8 cellular contexts compared by ENCODE assay signal in genomic region chr19:49442793-49443365, GRCh38. TPM values are rescaled to one million over a fixed set of nuclear protein-coding genes. Genes with fewer than 3 reads are reported as not detected.
DNase-seq lines count a peak whose midpoint lies in the region; ATAC-seq, FAIRE-seq and TF ChIP-seq lines count a peak whose summit lies in the region.

No MANE protein-coding gene starts in this region.

- H3K27ac ChIP-seq in astrocyte (ENCODE audit: low read depth, low read length) = peak overlapping the region; percentile 13

- DNase-seq in CMK (ENCODE audit: low read depth) = peak; percentile 65
- peak; percentile 92 for DNase-seq in SK-MEL-5 (ENCODE audit: low read depth, low spot score)
- peak; percentile 61 for DNase-seq in astrocyte (ENCODE audit: low read depth)
- peak; percentile 94 for DNase-seq in hepatic stellate cell (ENCODE audit: low spot score)
- DNase-seq in renal cortical epithelial cell (ENCODE audit: low read depth) = peak; percentile 75
- no peak for DNase-seq in SKM-1 (lab: John Stamatoyannopoulos, UW; ENCODE audit: unreplicated experiment)

- H3K9ac ChIP-seq in astrocyte (ENCODE audit: low read length) = peak overlapping the region; percentile 79

- no peaks in the 10 kb centered on the region for H3K4me1 Mint-ChIP-seq in astrocyte (ENCODE audit: low read depth, unreplicated experiment)

- peak overlapping the region; percentile 94 for H3K4me2 ChIP-seq in astrocyte (ENCODE audit: low read length)

- TF ChIP-seq RAD21 in Ishikawa (IDR thresholded peaks at IDR 0.05; ENCODE audit: low read depth) = no peak

- peaks cover 3% of the 10 kb centered on the region for H3K4me1 ChIP-seq in astrocyte (ENCODE audit: insufficient read depth, low read length)

- H3K27me3 ChIP-seq in astrocyte (ENCODE audit: insufficient read depth, low read length) = peaks cover 42% of the 10 kb centered on the region

- H3K4me3 ChIP-seq in astrocyte (ENCODE audit: insufficient read depth, low read depth, low read length) = peak overlapping the region; percentile 56

- H3K36me3 ChIP-seq in astrocyte (ENCODE audit: insufficient read depth, low read length) = no peaks in the 10 kb centered on the region

- H3K27me3 Mint-ChIP-seq in astrocyte (ENCODE audit: low read depth, unreplicated experiment) = peaks cover 44% of the 10 kb centered on the region

- TF ChIP-seq CTCF in astrocyte (IDR thresholded peaks at IDR 0.05; ENCODE audit: insufficient read depth, low read depth, low read length) = no peak

- FAIRE-seq in astrocyte (lab: Jason Lieb, UNC) = no peak

- no peaks in the 10 kb centered on the region for H4K20me1 ChIP-seq in astrocyte (ENCODE audit: insufficient read depth, low read length)

- in situ Hi-C loops in SK-MEL-5 (cut with HindIII; ENCODE audit: low pct_unique_long_range_greater_than_20kb, low sequenced_read_pairs) = no loop called here

- peak; percentile 15 for ATAC-seq in GM19467 (IDR thresholded peaks at IDR 0.05; ENCODE audit: unreplicated experiment)

- TF ChIP-seq EP300 in Ishikawa (IDR thresholded peaks at IDR 0.05; ENCODE audit: borderline replicate concordance) = no peak

- no peaks in the 10 kb centered on the region for H3K9me3 ChIP-seq in astrocyte (ENCODE audit: insufficient read depth, low read depth, low read length)

- H3K9me3 Mint-ChIP-seq in astrocyte (ENCODE audit: unreplicated experiment) = peaks cover 4% of the 10 kb centered on the region

- no peaks in the 10 kb centered on the region for H3K79me2 ChIP-seq in astrocyte (ENCODE audit: insufficient read depth, low read length)

- no peak overlapping the region for H3K27ac Mint-ChIP-seq in astrocyte (ENCODE audit: unreplicated experiment)

- peaks cover 5% of the 10 kb centered on the region for H3K36me3 Mint-ChIP-seq in astrocyte (ENCODE audit: low read depth, unreplicated experiment)

- H2AFZ ChIP-seq in astrocyte (ENCODE audit: low read depth, low read length) = peak overlapping the region; percentile 94

- peak overlapping the region; percentile 80 for H3K4me3 Mint-ChIP-seq in astrocyte (ENCODE audit: unreplicated experiment)

TF ChIP-seq in Ishikawa, 13 proteins besides CTCF, POLR2A, EP300 and RAD21:
- TF ChIP-seq FOXM1 (IDR thresholded peaks at IDR 0.05; ENCODE audit: borderline replicate concordance, low read depth) (no peak), ZBTB7A (IDR thresholded peaks at IDR 0.05; ENCODE audit: low read depth) (no peak; the same call in 1 of the 2 replicates), EGR1 (IDR thresholded peaks at IDR 0.05) (peak; percentile 63; the same call in 1 of the 2 replicates), TEAD4 (IDR thresholded peaks at IDR 0.05) (peak; percentile 73), CREB1 (IDR thresholded peaks at IDR 0.05; ENCODE audit: low read depth) (no peak), TAF1 (IDR thresholded peaks at IDR 0.05; ENCODE audit: low read depth) (no peak), CEBPB (IDR thresholded peaks at IDR 0.05) (no peak), YY1 (IDR thresholded peaks at IDR 0.05; ENCODE audit: low read depth) (no peak)
- TF ChIP-seq, protein P1, sequence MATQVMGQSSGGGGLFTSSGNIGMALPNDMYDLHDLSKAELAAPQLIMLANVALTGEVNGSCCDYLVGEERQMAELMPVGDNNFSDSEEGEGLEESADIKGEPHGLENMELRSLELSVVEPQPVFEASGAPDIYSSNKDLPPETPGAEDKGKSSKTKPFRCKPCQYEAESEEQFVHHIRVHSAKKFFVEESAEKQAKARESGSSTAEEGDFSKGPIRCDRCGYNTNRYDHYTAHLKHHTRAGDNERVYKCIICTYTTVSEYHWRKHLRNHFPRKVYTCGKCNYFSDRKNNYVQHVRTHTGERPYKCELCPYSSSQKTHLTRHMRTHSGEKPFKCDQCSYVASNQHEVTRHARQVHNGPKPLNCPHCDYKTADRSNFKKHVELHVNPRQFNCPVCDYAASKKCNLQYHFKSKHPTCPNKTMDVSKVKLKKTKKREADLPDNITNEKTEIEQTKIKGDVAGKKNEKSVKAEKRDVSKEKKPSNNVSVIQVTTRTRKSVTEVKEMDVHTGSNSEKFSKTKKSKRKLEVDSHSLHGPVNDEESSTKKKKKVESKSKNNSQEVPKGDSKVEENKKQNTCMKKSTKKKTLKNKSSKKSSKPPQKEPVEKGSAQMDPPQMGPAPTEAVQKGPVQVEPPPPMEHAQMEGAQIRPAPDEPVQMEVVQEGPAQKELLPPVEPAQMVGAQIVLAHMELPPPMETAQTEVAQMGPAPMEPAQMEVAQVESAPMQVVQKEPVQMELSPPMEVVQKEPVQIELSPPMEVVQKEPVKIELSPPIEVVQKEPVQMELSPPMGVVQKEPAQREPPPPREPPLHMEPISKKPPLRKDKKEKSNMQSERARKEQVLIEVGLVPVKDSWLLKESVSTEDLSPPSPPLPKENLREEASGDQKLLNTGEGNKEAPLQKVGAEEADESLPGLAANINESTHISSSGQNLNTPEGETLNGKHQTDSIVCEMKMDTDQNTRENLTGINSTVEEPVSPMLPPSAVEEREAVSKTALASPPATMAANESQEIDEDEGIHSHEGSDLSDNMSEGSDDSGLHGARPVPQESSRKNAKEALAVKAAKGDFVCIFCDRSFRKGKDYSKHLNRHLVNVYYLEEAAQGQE (IDR thresholded peaks at IDR 0.05; ENCODE audit: low read depth) = no peak
TF ChIP-seq in Ishikawa: peak in this region for 2.

RNA-seq across cellular contexts. Expression of gene SLC17A7, which starts 1.6 kb away (rescaled TPM):
- 1.2 TPM in 2 replicates for total RNA-seq in SK-MEL-5 (2014; rRNA removed; shearing (Covaris generic))
- 3.9 and 6.2 TPM in 2 replicates for polyA plus RNA-seq in SK-MEL-5 (2015; cell fraction: cytosol; rRNA removed)
- 1.9 and 3.3 TPM in 2 replicates for polyA plus RNA-seq in SK-MEL-5 (2015; cell fraction: nucleus; rRNA removed)
- total RNA-seq in astrocyte (0.12 and 0.16 TPM in 2 replicates), renal cortical epithelial cell (0.15 TPM in 1 of 2 replicates, not detected in the other)

RNA-seq across cellular contexts. Expression of gene PIH1D1, which starts 8.7 kb away (rescaled TPM):
- 60.8 and 64.1 TPM in 2 replicates for total RNA-seq in SK-MEL-5 (2014; rRNA removed; shearing (Covaris generic))
- polyA plus RNA-seq in SK-MEL-5 (2015; cell fraction: cytosol; rRNA removed) = 48.1 and 51.3 TPM in 2 replicates
- 216 and 229 TPM in 2 replicates for polyA plus RNA-seq in SK-MEL-5 (2015; cell fraction: nucleus; rRNA removed)
- total RNA-seq in astrocyte (61.3 and 76.4 TPM in 2 replicates), renal cortical epithelial cell (120 and 197 TPM in 2 replicates)

RNA-seq across cellular contexts. Expression of gene ALDH16A1, which starts 10.1 kb away (rescaled TPM):
- 15.1 and 16.7 TPM in 2 replicates for total RNA-seq in SK-MEL-5 (2014; rRNA removed; shearing (Covaris generic))
- 23.0 and 27.3 TPM in 2 replicates for polyA plus RNA-seq in SK-MEL-5 (2015; cell fraction: cytosol; rRNA removed)
- polyA plus RNA-seq in SK-MEL-5 (2015; cell fraction: nucleus; rRNA removed) = 18.7 and 24.1 TPM in 2 replicates
- total RNA-seq in astrocyte (13.0 and 19.2 TPM in 2 replicates), renal cortical epithelial cell (30.5 and 64.1 TPM in 2 replicates)

RNA-seq across cellular contexts. Expression of gene GFY, which starts 17.7 kb away (rescaled TPM):
- not detected in 2 replicates for total RNA-seq in SK-MEL-5 (2014; rRNA removed; shearing (Covaris generic))
- not detected in 2 replicates for polyA plus RNA-seq in SK-MEL-5 (2015; cell fraction: cytosol; rRNA removed)
- polyA plus RNA-seq in SK-MEL-5 (2015; cell fraction: nucleus; rRNA removed) = not detected in 2 replicates
- total RNA-seq in astrocyte (not detected in 2 replicates), renal cortical epithelial cell (not detected in 2 replicates)

RNA-seq across cellular contexts. Expression of gene PTH2, which starts 19.6 kb away (rescaled TPM):
- not detected in 2 replicates for total RNA-seq in SK-MEL-5 (2014; rRNA removed; shearing (Covaris generic))
- polyA plus RNA-seq in SK-MEL-5 (2015; cell fraction: cytosol; rRNA removed) = not detected in 2 replicates
- polyA plus RNA-seq in SK-MEL-5 (2015; cell fraction: nucleus; rRNA removed) = not detected in 2 replicates
- total RNA-seq in astrocyte (not detected in 2 replicates), renal cortical epithelial cell (not detected in 2 replicates)
